2 cellular contexts compared by ENCODE assay signal in the genomic region with DNA sequence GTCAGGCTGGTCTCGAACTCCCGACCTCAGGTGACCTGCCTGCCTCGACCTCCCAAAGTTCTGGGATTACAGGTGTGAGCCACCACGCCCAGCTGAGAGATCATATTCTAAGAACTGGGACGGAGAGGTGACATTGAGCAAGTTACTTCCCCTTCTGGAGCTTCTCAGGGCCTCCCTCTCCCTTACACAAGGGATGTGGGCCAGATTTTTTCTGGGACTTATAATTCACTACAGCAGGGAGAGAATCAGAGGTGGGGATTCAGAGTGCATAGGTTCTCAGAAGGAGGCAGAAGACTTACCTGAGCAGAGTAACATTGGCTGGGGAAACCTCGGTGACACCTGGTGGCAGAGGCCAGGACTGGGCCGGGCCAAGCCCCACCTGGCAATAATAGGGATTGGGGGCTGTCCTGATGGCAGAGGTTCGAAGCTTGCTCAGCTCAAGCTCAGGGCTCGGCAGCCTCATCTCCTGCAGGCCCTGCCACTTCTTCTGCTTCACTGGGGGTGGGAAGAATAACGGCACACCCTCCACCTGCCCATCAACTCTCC.
TF ChIP-seq lines count a peak whose summit lies in the region.

No MANE protein-coding gene starts in this region.

TF ChIP-seq in HEK293, 187 proteins besides CTCF, POLR2A, EP300 and RAD21:
- TF ChIP-seq KLF16 (tag by site-specific recombination; IDR thresholded peaks at IDR 0.05): no peak
- no peak for TF ChIP-seq ZNF221 (tag by site-specific recombination; IDR thresholded peaks at IDR 0.05; ENCODE audit: borderline replicate concordance)
- no peak for TF ChIP-seq ZNF610 (tag by site-specific recombination; IDR thresholded peaks at IDR 0.05; ENCODE audit: borderline replicate concordance)
- TF ChIP-seq, protein P1, sequence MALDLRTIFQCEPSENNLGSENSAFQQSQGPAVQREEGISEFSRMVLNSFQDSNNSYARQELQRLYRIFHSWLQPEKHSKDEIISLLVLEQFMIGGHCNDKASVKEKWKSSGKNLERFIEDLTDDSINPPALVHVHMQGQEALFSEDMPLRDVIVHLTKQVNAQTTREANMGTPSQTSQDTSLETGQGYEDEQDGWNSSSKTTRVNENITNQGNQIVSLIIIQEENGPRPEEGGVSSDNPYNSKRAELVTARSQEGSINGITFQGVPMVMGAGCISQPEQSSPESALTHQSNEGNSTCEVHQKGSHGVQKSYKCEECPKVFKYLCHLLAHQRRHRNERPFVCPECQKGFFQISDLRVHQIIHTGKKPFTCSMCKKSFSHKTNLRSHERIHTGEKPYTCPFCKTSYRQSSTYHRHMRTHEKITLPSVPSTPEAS (tag by site-specific recombination; IDR thresholded peaks at IDR 0.05): no peak
- TF ChIP-seq, protein P2, sequence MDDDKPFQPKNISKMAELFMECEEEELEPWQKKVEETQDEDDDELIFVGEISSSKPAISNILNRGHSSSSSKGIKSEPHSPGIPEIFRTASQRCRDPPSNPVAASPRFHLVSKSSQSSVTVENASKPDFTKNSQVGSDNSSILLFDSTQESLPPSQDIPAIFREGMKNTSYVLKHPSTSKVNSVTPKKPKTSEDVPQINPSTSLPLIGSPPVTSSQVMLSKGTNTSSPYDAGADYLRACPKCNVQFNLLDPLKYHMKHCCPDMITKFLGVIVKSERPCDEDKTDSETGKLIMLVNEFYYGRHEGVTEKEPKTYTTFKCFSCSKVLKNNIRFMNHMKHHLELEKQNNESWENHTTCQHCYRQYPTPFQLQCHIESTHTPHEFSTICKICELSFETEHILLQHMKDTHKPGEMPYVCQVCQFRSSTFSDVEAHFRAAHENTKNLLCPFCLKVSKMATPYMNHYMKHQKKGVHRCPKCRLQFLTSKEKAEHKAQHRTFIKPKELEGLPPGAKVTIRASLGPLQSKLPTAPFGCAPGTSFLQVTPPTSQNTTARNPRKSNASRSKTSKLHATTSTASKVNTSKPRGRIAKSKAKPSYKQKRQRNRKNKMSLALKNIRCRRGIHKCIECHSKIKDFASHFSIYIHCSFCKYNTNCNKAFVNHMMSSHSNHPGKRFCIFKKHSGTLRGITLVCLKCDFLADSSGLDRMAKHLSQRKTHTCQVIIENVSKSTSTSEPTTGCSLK (tag by site-specific recombination; IDR thresholded peaks at IDR 0.05): no peak
- no peak for TF ChIP-seq ZNF670 (tag by site-specific recombination; IDR thresholded peaks at IDR 0.05; ENCODE audit: low read depth)
- TF ChIP-seq ZNF311 (tag by site-specific recombination; IDR thresholded peaks at IDR 0.05; ENCODE audit: borderline replicate concordance): no peak
- TF ChIP-seq ZNF266 (tag by site-specific recombination; IDR thresholded peaks at IDR 0.05; ENCODE audit: low read depth): no peak
- no peak for TF ChIP-seq PRDM1 (tag by site-specific recombination; IDR thresholded peaks at IDR 0.05)
- TF ChIP-seq, protein P3, sequence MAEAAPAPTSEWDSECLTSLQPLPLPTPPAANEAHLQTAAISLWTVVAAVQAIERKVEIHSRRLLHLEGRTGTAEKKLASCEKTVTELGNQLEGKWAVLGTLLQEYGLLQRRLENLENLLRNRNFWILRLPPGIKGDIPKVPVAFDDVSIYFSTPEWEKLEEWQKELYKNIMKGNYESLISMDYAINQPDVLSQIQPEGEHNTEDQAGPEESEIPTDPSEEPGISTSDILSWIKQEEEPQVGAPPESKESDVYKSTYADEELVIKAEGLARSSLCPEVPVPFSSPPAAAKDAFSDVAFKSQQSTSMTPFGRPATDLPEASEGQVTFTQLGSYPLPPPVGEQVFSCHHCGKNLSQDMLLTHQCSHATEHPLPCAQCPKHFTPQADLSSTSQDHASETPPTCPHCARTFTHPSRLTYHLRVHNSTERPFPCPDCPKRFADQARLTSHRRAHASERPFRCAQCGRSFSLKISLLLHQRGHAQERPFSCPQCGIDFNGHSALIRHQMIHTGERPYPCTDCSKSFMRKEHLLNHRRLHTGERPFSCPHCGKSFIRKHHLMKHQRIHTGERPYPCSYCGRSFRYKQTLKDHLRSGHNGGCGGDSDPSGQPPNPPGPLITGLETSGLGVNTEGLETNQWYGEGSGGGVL (tag by site-specific recombination; IDR thresholded peaks at IDR 0.05): no peak
- TF ChIP-seq, protein P4, sequence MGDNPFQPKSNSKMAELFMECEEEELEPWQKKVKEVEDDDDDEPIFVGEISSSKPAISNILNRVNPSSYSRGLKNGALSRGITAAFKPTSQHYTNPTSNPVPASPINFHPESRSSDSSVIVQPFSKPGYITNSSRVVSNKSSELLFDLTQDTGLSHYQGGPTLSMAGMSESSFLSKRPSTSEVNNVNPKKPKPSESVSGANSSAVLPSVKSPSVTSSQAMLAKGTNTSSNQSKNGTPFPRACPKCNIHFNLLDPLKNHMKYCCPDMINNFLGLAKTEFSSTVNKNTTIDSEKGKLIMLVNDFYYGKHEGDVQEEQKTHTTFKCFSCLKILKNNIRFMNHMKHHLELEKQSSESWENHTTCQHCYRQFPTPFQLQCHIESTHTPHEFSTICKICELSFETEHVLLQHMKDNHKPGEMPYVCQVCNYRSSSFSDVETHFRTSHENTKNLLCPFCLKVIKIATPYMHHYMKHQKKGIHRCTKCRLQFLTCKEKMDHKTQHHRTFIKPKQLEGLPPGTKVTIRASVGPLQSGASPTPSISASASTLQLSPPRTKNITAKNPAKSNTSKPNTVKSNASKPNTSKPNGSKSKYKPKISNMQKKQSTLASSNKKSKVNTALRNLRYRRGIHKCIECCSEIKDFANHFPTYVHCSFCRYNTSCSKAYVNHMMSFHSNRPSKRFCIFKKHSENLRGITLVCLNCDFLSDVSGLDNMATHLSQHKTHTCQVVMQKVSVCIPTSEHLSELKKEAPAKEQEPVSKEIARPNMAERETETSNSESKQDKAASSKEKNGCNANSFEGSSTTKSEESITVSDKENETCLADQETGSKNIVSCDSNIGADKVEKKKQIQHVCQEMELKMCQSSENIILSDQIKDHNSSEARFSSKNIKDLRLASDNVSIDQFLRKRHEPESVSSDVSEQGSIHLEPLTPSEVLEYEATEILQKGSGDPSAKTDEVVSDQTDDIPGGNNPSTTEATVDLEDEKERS (tag by site-specific recombination; IDR thresholded peaks at IDR 0.05): no peak
- no peak for TF ChIP-seq MEIS1 (CRISPR knock-in tag; IDR thresholded peaks at IDR 0.05; ENCODE audit: borderline replicate concordance)
- TF ChIP-seq TCF7L2 (IDR thresholded peaks at IDR 0.05; ENCODE audit: borderline replicate concordance, low read depth, low read length): no peak
- no peak for TF ChIP-seq ZNF664 (tag by site-specific recombination; IDR thresholded peaks at IDR 0.05)

TF ChIP-seq in GM12878, 131 proteins besides CTCF, POLR2A, EP300 and RAD21:
- TF ChIP-seq CBX5 (IDR thresholded peaks at IDR 0.05; ENCODE audit: low read depth) (no peak), RBBP5 (conservative IDR thresholded peaks at IDR 0.05) (no peak), IRF4 (IDR thresholded peaks at IDR 0.05; ENCODE audit: low read depth, low read length) (no peak), PAX5 (IDR thresholded peaks at IDR 0.05; ENCODE audit: borderline replicate concordance, low read depth, low read length) (no peak)
- TF ChIP-seq, protein P5, sequence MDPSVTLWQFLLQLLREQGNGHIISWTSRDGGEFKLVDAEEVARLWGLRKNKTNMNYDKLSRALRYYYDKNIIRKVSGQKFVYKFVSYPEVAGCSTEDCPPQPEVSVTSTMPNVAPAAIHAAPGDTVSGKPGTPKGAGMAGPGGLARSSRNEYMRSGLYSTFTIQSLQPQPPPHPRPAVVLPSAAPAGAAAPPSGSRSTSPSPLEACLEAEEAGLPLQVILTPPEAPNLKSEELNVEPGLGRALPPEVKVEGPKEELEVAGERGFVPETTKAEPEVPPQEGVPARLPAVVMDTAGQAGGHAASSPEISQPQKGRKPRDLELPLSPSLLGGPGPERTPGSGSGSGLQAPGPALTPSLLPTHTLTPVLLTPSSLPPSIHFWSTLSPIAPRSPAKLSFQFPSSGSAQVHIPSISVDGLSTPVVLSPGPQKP (IDR thresholded peaks at IDR 0.05; ENCODE audit: low read depth, low read length): no peak
- TF ChIP-seq, protein P6, sequence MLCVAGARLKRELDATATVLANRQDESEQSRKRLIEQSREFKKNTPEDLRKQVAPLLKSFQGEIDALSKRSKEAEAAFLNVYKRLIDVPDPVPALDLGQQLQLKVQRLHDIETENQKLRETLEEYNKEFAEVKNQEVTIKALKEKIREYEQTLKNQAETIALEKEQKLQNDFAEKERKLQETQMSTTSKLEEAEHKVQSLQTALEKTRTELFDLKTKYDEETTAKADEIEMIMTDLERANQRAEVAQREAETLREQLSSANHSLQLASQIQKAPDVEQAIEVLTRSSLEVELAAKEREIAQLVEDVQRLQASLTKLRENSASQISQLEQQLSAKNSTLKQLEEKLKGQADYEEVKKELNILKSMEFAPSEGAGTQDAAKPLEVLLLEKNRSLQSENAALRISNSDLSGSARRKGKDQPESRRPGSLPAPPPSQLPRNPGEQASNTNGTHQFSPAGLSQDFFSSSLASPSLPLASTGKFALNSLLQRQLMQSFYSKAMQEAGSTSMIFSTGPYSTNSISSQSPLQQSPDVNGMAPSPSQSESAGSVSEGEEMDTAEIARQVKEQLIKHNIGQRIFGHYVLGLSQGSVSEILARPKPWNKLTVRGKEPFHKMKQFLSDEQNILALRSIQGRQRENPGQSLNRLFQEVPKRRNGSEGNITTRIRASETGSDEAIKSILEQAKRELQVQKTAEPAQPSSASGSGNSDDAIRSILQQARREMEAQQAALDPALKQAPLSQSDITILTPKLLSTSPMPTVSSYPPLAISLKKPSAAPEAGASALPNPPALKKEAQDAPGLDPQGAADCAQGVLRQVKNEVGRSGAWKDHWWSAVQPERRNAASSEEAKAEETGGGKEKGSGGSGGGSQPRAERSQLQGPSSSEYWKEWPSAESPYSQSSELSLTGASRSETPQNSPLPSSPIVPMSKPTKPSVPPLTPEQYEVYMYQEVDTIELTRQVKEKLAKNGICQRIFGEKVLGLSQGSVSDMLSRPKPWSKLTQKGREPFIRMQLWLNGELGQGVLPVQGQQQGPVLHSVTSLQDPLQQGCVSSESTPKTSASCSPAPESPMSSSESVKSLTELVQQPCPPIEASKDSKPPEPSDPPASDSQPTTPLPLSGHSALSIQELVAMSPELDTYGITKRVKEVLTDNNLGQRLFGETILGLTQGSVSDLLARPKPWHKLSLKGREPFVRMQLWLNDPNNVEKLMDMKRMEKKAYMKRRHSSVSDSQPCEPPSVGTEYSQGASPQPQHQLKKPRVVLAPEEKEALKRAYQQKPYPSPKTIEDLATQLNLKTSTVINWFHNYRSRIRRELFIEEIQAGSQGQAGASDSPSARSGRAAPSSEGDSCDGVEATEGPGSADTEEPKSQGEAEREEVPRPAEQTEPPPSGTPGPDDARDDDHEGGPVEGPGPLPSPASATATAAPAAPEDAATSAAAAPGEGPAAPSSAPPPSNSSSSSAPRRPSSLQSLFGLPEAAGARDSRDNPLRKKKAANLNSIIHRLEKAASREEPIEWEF (IDR thresholded peaks at IDR 0.05; ENCODE audit: insufficient replicate concordance, low read depth, low read length): no peak
- TF ChIP-seq, protein P7, sequence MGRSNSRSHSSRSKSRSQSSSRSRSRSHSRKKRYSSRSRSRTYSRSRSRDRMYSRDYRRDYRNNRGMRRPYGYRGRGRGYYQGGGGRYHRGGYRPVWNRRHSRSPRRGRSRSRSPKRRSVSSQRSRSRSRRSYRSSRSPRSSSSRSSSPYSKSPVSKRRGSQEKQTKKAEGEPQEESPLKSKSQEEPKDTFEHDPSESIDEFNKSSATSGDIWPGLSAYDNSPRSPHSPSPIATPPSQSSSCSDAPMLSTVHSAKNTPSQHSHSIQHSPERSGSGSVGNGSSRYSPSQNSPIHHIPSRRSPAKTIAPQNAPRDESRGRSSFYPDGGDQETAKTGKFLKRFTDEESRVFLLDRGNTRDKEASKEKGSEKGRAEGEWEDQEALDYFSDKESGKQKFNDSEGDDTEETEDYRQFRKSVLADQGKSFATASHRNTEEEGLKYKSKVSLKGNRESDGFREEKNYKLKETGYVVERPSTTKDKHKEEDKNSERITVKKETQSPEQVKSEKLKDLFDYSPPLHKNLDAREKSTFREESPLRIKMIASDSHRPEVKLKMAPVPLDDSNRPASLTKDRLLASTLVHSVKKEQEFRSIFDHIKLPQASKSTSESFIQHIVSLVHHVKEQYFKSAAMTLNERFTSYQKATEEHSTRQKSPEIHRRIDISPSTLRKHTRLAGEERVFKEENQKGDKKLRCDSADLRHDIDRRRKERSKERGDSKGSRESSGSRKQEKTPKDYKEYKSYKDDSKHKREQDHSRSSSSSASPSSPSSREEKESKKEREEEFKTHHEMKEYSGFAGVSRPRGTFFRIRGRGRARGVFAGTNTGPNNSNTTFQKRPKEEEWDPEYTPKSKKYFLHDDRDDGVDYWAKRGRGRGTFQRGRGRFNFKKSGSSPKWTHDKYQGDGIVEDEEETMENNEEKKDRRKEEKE (IDR thresholded peaks at IDR 0.05): no peak
- TF ChIP-seq, protein P8, sequence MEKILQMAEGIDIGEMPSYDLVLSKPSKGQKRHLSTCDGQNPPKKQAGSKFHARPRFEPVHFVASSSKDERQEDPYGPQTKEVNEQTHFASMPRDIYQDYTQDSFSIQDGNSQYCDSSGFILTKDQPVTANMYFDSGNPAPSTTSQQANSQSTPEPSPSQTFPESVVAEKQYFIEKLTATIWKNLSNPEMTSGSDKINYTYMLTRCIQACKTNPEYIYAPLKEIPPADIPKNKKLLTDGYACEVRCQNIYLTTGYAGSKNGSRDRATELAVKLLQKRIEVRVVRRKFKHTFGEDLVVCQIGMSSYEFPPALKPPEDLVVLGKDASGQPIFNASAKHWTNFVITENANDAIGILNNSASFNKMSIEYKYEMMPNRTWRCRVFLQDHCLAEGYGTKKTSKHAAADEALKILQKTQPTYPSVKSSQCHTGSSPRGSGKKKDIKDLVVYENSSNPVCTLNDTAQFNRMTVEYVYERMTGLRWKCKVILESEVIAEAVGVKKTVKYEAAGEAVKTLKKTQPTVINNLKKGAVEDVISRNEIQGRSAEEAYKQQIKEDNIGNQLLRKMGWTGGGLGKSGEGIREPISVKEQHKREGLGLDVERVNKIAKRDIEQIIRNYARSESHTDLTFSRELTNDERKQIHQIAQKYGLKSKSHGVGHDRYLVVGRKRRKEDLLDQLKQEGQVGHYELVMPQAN (conservative IDR thresholded peaks at IDR 0.05): no peak
